ENCODE assay signal across 26 cellular contexts in genomic region chr5:61966991-61967390, GRCh38.
DNase-seq lines count a peak whose midpoint lies in the region; ATAC-seq and TF ChIP-seq lines count a peak whose summit lies in the region.
"Had no signal": no experiment of that assay in that cellular context is flagged by ENCODE, and none has a peak within 500 bp of the region (broad histone marks: within the 10 kb centered on the region; RNA-seq: fewer than 3 reads in every experiment).

No MANE protein-coding gene starts in this region.

- H2AFZ ChIP-seq in neuronal stem cell (ENCODE audit: low read length), result no peak overlapping the region

- no peaks in the 10 kb centered on the region for H3K9me3 ChIP-seq in mucosa of descending colon
- H3K9me3 ChIP-seq in neuronal stem cell (replicated peaks in 1 of 2; ENCODE audit: control insufficient read depth in 2 of 2, insufficient read depth in 1 of 2, low read depth in 1 of 2, low read length in 2 of 2), result no peaks in the 10 kb centered on the region
- H3K9me3 ChIP-seq: breast epithelium, neutrophil, prostate gland, SJCRH30, upper lobe of right lung had no signal

- H3K79me1 ChIP-seq in neuronal stem cell (ENCODE audit: low read depth, low read length), result no peaks in the 10 kb centered on the region

- H2BK120ac ChIP-seq in neuronal stem cell (ENCODE audit: low read depth, low read length), result no peak overlapping the region

- no peak overlapping the region for H3K18ac ChIP-seq in neuronal stem cell (ENCODE audit: low read length)

- H3K27ac ChIP-seq in neuronal stem cell (replicated peaks; ENCODE audit: low read length), result no peak overlapping the region
- H3K27ac ChIP-seq: breast epithelium, neutrophil, prostate gland, SJCRH30, upper lobe of right lung had no signal

- no peak overlapping the region for H4K8ac ChIP-seq in neuronal stem cell (ENCODE audit: low read depth, low read length)

- peak; percentile 46 for DNase-seq in NCI-H1436 (lab: John Stamatoyannopoulos, UW)
- DNase-seq in NCI-H1436 treated with DMSO at 0.1 percent for 48 hours (lab: John Stamatoyannopoulos, UW), result no peak
- DNase-seq in Jurkat, Clone E6-1 (ENCODE audit: low read depth, low spot score), result peak; percentile 18
- peak; percentile 15 for DNase-seq in fibroblast of villous mesenchyme (ENCODE audit: low read depth)
- no peak for DNase-seq in mucosa of descending colon
- DNase-seq in neuronal stem cell (ENCODE audit: low spot score), result no peak
- DNase-seq in HCEC 1CT, result no peak
- DNase-seq: 8988T; activated CD4-positive, alpha-beta T cell treated with anti-CD3 and anti-CD28 coated beads, Interleukin-2, amount 50 U/mL, for 4 hours; activated naive CD4-positive, alpha-beta T cell treated with anti-CD3 and anti-CD28 coated beads, Interleukin-2, amount 10 ng/mL, durations not matched to agents 7 days and 5 days; amniotic stem cell; CD4-positive, alpha-beta memory T cell; DMS 273 treated with DMSO at 0.1 percent for 48 hours; KBM-7; left cardiac atrium; MM.1S; NCI-H146; SJCRH30; stimulated activated CD4-positive, alpha-beta T cell treated with anti-CD3 and anti-CD28 coated beads, Interleukin-4, amount 100 ng/mL, for 24 hours; upper lobe of right lung had no signal

- H3K4ac ChIP-seq in neuronal stem cell (ENCODE audit: low read length), result no peak overlapping the region

- peak; percentile 25 for ATAC-seq in mucosa of descending colon
- no peak for ATAC-seq in HG02759 (IDR thresholded peaks at IDR 0.05; ENCODE audit: unreplicated experiment)
- ATAC-seq: left cardiac atrium; sciatic nerve; stimulated activated effector memory CD8-positive, alpha-beta T cell treated with anti-CD3 and anti-CD28 coated beads, Interleukin-12 subunit alpha, Interleukin-12 subunit beta, amount 100 ng/mL, for 72 hours; upper lobe of right lung had no signal

- intact Hi-C loops in mucosa of descending colon (cut with DNase I, micrococcal nuclease), result no loop called here

- H4K91ac ChIP-seq in neuronal stem cell (ENCODE audit: low read depth, low read length, poor library complexity), result no peak overlapping the region

- no peak overlapping the region for H3K4me3 ChIP-seq in Jurkat, Clone E6-1 (ENCODE audit: low read length)
- H3K4me3 ChIP-seq in fibroblast of villous mesenchyme (ENCODE audit: low read depth, low read length) (no peak overlapping the region), mucosa of descending colon (no peak overlapping the region), neuronal stem cell (ENCODE audit: low read length in 2 of 2) (no peak overlapping the region)
- H3K4me3 ChIP-seq: breast epithelium, prostate gland, SJCRH30, upper lobe of right lung had no signal

- H3K4me2 ChIP-seq in neuronal stem cell (ENCODE audit: insufficient read depth, low read length, poor library complexity, severe bottlenecking), result no peak overlapping the region

- H3K9ac ChIP-seq in neuronal stem cell (ENCODE audit: low read depth, low read length, poor library complexity), result no peak overlapping the region

- H2AK5ac ChIP-seq in neuronal stem cell (ENCODE audit: low read depth, low read length), result no peak overlapping the region

- H3K36me3 ChIP-seq in mucosa of descending colon (ENCODE audit: low read depth) (no peaks in the 10 kb centered on the region), neuronal stem cell (replicated peaks in 1 of 2; ENCODE audit: control insufficient read depth in 2 of 2, insufficient read depth in 2 of 2, low read length in 2 of 2) (no peaks in the 10 kb centered on the region)
- H3K36me3 ChIP-seq: breast epithelium, neutrophil, prostate gland, SJCRH30, upper lobe of right lung had no signal

- H3K27me3 ChIP-seq in neuronal stem cell (ENCODE audit: control insufficient read depth in 3 of 3, insufficient read depth in 3 of 3, low read depth in 1 of 3, low read length in 3 of 3), result peaks cover 0 to 13% (median 0%) of the 10 kb centered on the region in 3 experiments
- H3K27me3 ChIP-seq: breast epithelium, neutrophil, upper lobe of right lung had no signal

- WGBS in neuronal stem cell (ENCODE audit: extremely low coverage in 2 of 2, insufficient read length in 2 of 2, insufficient replicate concordance in 1 of 2), 2 donors, result no CpG with 5 or more reads among the region's 7 CpGs

- H2BK12ac ChIP-seq in neuronal stem cell (ENCODE audit: low read length), result no peak overlapping the region

- H3K14ac ChIP-seq in neuronal stem cell (ENCODE audit: low read length), result no peak overlapping the region

- H2BK15ac ChIP-seq in neuronal stem cell (ENCODE audit: low read length), result no peak overlapping the region

- H2BK5ac ChIP-seq in neuronal stem cell (ENCODE audit: low read length), result no peak overlapping the region

- H3K4me1 ChIP-seq in mucosa of descending colon (ENCODE audit: low read depth) (no peaks in the 10 kb centered on the region), neuronal stem cell (ENCODE audit: control insufficient read depth in 2 of 2, insufficient read depth in 1 of 2, low read depth in 1 of 2, low read length in 2 of 2) (no peaks in the 10 kb centered on the region)
- H3K4me1 ChIP-seq: breast epithelium, prostate gland, SJCRH30 had no signal

- H3K23ac ChIP-seq in neuronal stem cell (ENCODE audit: low read depth, low read length, poor library complexity), result no peak overlapping the region

- no peak for TF ChIP-seq CTCF in fibroblast of villous mesenchyme (IDR thresholded peaks at IDR 0.05; ENCODE audit: insufficient read depth, low read depth, low read length)
- no peak for TF ChIP-seq CTCF in mucosa of descending colon (IDR thresholded peaks at IDR 0.05)

Comparison
In these comparisons a context has a peak if more than half of its experiments do, and no peak if none do; other contexts are left out.
1. DNase-seq: peak in NCI-H1436 (single experiment), Jurkat, Clone E6-1 (single experiment) and fibroblast of villous mesenchyme (single experiment); none in NCI-H1436 treated with DMSO at 0.1 percent for 48 hours (single experiment), mucosa of descending colon (0 of 3), neuronal stem cell (single experiment) and HCEC 1CT (single experiment).